ENCODE assay signal across 8 cellular contexts in genomic region chr10:14556285-14556956, GRCh38.
DNase-seq lines count a peak whose midpoint lies in the region; ATAC-seq and TF ChIP-seq lines count a peak whose summit lies in the region.

No MANE protein-coding gene starts in this region.

- no peak for ATAC-seq in foreskin keratinocyte
- peak; percentile 66 for ATAC-seq in stimulated activated effector memory CD8-positive, alpha-beta T cell treated with anti-CD3 and anti-CD28 coated beads, Interleukin-12 subunit alpha, Interleukin-12 subunit beta, amount 100 ng/mL, for 72 hours

- POLR2A ChIA-PET in HEK293T (lab: Yijun Ruan, JAX), result interaction anchor here (1.0 kb wide), 1 partner anchor 11 kb away, joined by 3 read pairs; no protein-coding TSS in a partner anchor

- peaks cover 94% of the 10 kb centered on the region for H3K4me1 Mint-ChIP-seq in stimulated activated effector memory CD8-positive, alpha-beta T cell treated with anti-CD3 and anti-CD28 coated beads, Interleukin-12 subunit alpha, Interleukin-12 subunit beta, amount 100 ng/mL, for 72 hours
- H3K4me1 Mint-ChIP-seq in HFFc6 (ENCODE audit: low read depth), result peaks cover 53% of the 10 kb centered on the region

- no peaks in the 10 kb centered on the region for H3K27me3 ChIP-seq in foreskin keratinocyte

- peaks cover 86% of the 10 kb centered on the region for H3K36me3 Mint-ChIP-seq in stimulated activated effector memory CD8-positive, alpha-beta T cell treated with anti-CD3 and anti-CD28 coated beads, Interleukin-12 subunit alpha, Interleukin-12 subunit beta, amount 100 ng/mL, for 72 hours
- no peaks in the 10 kb centered on the region; the same call in none of the 2 replicates for H3K36me3 Mint-ChIP-seq in HFFc6 (ENCODE audit: low read depth)

- H3K4me3 Mint-ChIP-seq in stimulated activated effector memory CD8-positive, alpha-beta T cell treated with anti-CD3 and anti-CD28 coated beads, Interleukin-12 subunit alpha, Interleukin-12 subunit beta, amount 100 ng/mL, for 72 hours, result peak overlapping the region; percentile 62
- no peak overlapping the region for H3K4me3 Mint-ChIP-seq in HFFc6

- peak; percentile 9 for TF ChIP-seq CTCF in foreskin keratinocyte (conservative IDR thresholded peaks at IDR 0.05)
- TF ChIP-seq CTCF in HFFc6 (IDR thresholded peaks at IDR 0.05), result no peak

- H3K4me1 ChIP-seq in foreskin keratinocyte, result peaks cover 13% of the 10 kb centered on the region

- H3K9me3 Mint-ChIP-seq in stimulated activated effector memory CD8-positive, alpha-beta T cell treated with anti-CD3 and anti-CD28 coated beads, Interleukin-12 subunit alpha, Interleukin-12 subunit beta, amount 100 ng/mL, for 72 hours, result no peaks in the 10 kb centered on the region
- H3K9me3 Mint-ChIP-seq in HFFc6, result no peaks in the 10 kb centered on the region

- DNase-seq in NCI-H510A treated with DMSO at 0.1 percent for 48 hours (lab: John Stamatoyannopoulos, UW) (peak; percentile 34), NCI-H510A (lab: John Stamatoyannopoulos, UW) (no peak), HEK293T (ENCODE audit: extremely low spot score) (peak; percentile 49), RPMI8226 (peak; percentile 95), foreskin keratinocyte (no peak), HFFc6 (no peak), HPDE6-E6E7 (ENCODE audit: extremely low spot score) (no peak)
- peak in 1 of 2 donors; percentile 73 for DNase-seq in stimulated activated effector memory CD8-positive, alpha-beta T cell treated with anti-CD3 and anti-CD28 coated beads, Interleukin-12 subunit alpha, Interleukin-12 subunit beta, amount 100 ng/mL, for 72 hours (ENCODE audit: low spot score in 2 of 2)

- no peaks in the 10 kb centered on the region for H3K27me3 Mint-ChIP-seq in HFFc6 (ENCODE audit: insufficient read depth)

- CTCF ChIA-PET in HEK293T (lab: Yijun Ruan, JAX), result interaction anchor here (0.6 to 1.1 kb wide), 4 partner anchors 9 to 281 kb away, joined by 3 read pairs; partner anchors contain the start of gene CDNF

- H3K27ac Mint-ChIP-seq in stimulated activated effector memory CD8-positive, alpha-beta T cell treated with anti-CD3 and anti-CD28 coated beads, Interleukin-12 subunit alpha, Interleukin-12 subunit beta, amount 100 ng/mL, for 72 hours, result peak overlapping the region; percentile 95
- H3K27ac Mint-ChIP-seq in HFFc6, result no peak overlapping the region

- H3K27ac ChIP-seq in foreskin keratinocyte, result no peak overlapping the region

TF ChIP-seq in HEK293T, 16 proteins besides CTCF, POLR2A, EP300 and RAD21:
- TF ChIP-seq SP1 (IDR thresholded peaks at IDR 0.05) (no peak), PKNOX1 (IDR thresholded peaks at IDR 0.05) (peak; percentile 63), ELF4 (IDR thresholded peaks at IDR 0.05) (no peak)

Comparison
In these comparisons a context has a peak if more than half of its experiments do, and no peak if none do; other contexts are left out.
1. DNase-seq: peak in NCI-H510A treated with DMSO at 0.1 percent for 48 hours (single experiment), HEK293T (single experiment) and RPMI8226 (single experiment); none in NCI-H510A (single experiment), foreskin keratinocyte (0 of 2), HFFc6 (single experiment) and HPDE6-E6E7 (single experiment).